Comparison of ENCODE assay signal across 35 cellular contexts in genomic region chr2:155867564-155867963, GRCh38.
"Had no signal": no experiment of that assay in that cellular context is flagged by ENCODE, and none has a peak within 500 bp of the region (broad histone marks: within the 10 kb centered on the region; RNA-seq: fewer than 3 reads in every experiment).

No MANE protein-coding gene starts in this region.

- H3K4me3 ChIP-seq: MG63 had no signal

- H3K27me3 ChIP-seq: MG63 had no signal

- H3K36me3 ChIP-seq: MG63 had no signal

- DNase-seq: Karpas-422, Kasumi-1, MG63, MM.1S, MV-4-11, NCI-H1048, NCI-H1092, NCI-H1092 treated with DMSO at 0.1 percent for 48 hours, NCI-H1105, NCI-H1105 treated with DMSO at 0.1 percent for 48 hours, NCI-H1417, NCI-H1417 treated with DMSO at 0.1 percent for 48 hours, NCI-H1436, NCI-H1436 treated with DMSO at 0.1 percent for 48 hours, NCI-H146, NCI-H1694, NCI-H1694 treated with DMSO at 0.1 percent for 48 hours, NCI-H187, NCI-H187 treated with DMSO at 0.1 percent for 48 hours, NCI-H1930, NCI-H2029, NCI-H2029 treated with DMSO at 0.1 percent for 48 hours, NCI-H2081, NCI-H2081 treated with DMSO at 0.1 percent for 48 hours, NCI-H2107, NCI-H2171, NCI-H2171 treated with DMSO at 0.1 percent for 48 hours, NCI-H2227 treated with DMSO at 0.1 percent for 48 hours, NCI-H226, NCI-H345, NCI-H446, NCI-H446 treated with DMSO at 0.1 percent for 48 hours, NCI-H510A, NCI-H510A treated with DMSO at 0.1 percent for 48 hours, NCI-H524 had no signal

- H3K9me3 ChIP-seq: MG63 had no signal
